ENCODE assay signal across 17 cellular contexts in genomic region chr11:121035823-121036222, GRCh38. TPM values are rescaled to one million over a fixed set of nuclear protein-coding genes. Genes with fewer than 3 reads are reported as not detected.
DNase-seq lines count a peak whose midpoint lies in the region; ATAC-seq, FAIRE-seq and TF ChIP-seq lines count a peak whose summit lies in the region.
"Had no signal": no experiment of that assay in that cellular context is flagged by ENCODE, and none has a peak within 500 bp of the region (broad histone marks: within the 10 kb centered on the region; RNA-seq: fewer than 3 reads in every experiment).

No MANE protein-coding gene starts in this region.

- no peak overlapping the region for H3K4me3 Mint-ChIP-seq in immature natural killer cell

- peak overlapping the region; percentile 62 for H3K4me2 ChIP-seq in MM.1S (ENCODE audit: low read depth, low read length)
- no peak overlapping the region for H3K4me2 ChIP-seq in K562 (ENCODE audit: insufficient read depth, low read length)

- H3F3A ChIP-seq in MM.1S (ENCODE audit: insufficient read depth, low read length) = peaks cover 5% of the 10 kb centered on the region; the same call in 1 of the 2 replicates

- POLR2A ChIA-PET in K562 (lab: Yijun Ruan, JAX) = interaction anchor here (0.7 kb wide), 1 partner anchor 425 kb away, joined by 3 read pairs; no protein-coding TSS in a partner anchor

- no peaks in the 10 kb centered on the region for H3K36me3 ChIP-seq in MM.1S (replicated peaks; ENCODE audit: insufficient read depth, low read length)
- no peaks in the 10 kb centered on the region for H3K36me3 ChIP-seq in K562 (ENCODE audit: control insufficient read depth, insufficient read depth, low read length)
- H3K36me3 ChIP-seq in heart left ventricle = no peaks in the 10 kb centered on the region
- no peaks in the 10 kb centered on the region for H3K36me3 ChIP-seq in psoas muscle (ENCODE audit: insufficient read depth in 1 of 2, low read depth in 1 of 2)
- H3K36me3 ChIP-seq: transverse colon had no signal

- TF ChIP-seq POLR2A in K562 (conservative IDR thresholded peaks at IDR 0.05) = no peak
- TF ChIP-seq POLR2A in heart left ventricle (IDR thresholded peaks at IDR 0.05) = no peak

- ATAC-seq in GM18870 (IDR thresholded peaks at IDR 0.05; ENCODE audit: unreplicated experiment) = peak; percentile 63
- no peak for ATAC-seq in K562
- no peak for ATAC-seq in heart left ventricle
- no peak for ATAC-seq in psoas muscle
- ATAC-seq: Panc1 had no signal

- no peak for TF ChIP-seq RAD21 in K562 (CRISPR knock-in tag; conservative IDR thresholded peaks at IDR 0.05 in 1 of 2, IDR thresholded peaks at IDR 0.05 in 1 of 2)

- H3K4me1 ChIP-seq in MM.1S (ENCODE audit: low read length) (peaks cover 47% of the 10 kb centered on the region), K562 (replicated peaks in 1 of 2; ENCODE audit: control insufficient read depth in 2 of 2, insufficient read depth in 2 of 2, low read length in 2 of 2) (no peaks in the 10 kb centered on the region), heart left ventricle (peaks cover 0 to 17% (median 2%) of the 10 kb centered on the region in 12 donors), psoas muscle (no peaks in the 10 kb centered on the region)

- FAIRE-seq in K562 (lab: Jason Lieb, UNC) = no peak

- in situ Hi-C loops in K562 (cut with MboI) = no loop called here

- peaks cover 0 to 4% (median 0%) of the 10 kb centered on the region in 3 donors for H3K27me3 Mint-ChIP-seq in immature natural killer cell (ENCODE audit: low read depth in 3 of 3)

- TF ChIP-seq EP300 in K562 (IDR thresholded peaks at IDR 0.05; ENCODE audit: low read length) = no peak

- 0% methylated on average over 3 of the region's 3 CpGs for WGBS in K562 (ENCODE audit: insufficient coverage, low coverage, missing lambda C conversion rate)
- WGBS in heart left ventricle, 4 donors = 85 to 89% (median 87%) methylated on average over 3 of the region's 3 CpGs
- 75 to 87% (median 78%) methylated on average over 3 of the region's 3 CpGs for WGBS in psoas muscle, 3 donors

- no peaks in the 10 kb centered on the region for H3K36me3 Mint-ChIP-seq in immature natural killer cell

- H3K27ac ChIP-seq in MM.1S (ENCODE audit: low read length) (peak overlapping the region; percentile 10; the same call in 1 of the 2 replicates), K562 (ENCODE audit: extremely low read depth, low read depth, low read length) (no peak overlapping the region), heart left ventricle (no peak overlapping the region), psoas muscle (no peak overlapping the region)
- H3K27ac ChIP-seq: transverse colon had no signal

- H3K4me3 ChIP-seq in MM.1S (ENCODE audit: low read length) (peak overlapping the region; percentile 11; the same call in 1 of the 2 replicates), K562 (no peak overlapping the region), heart left ventricle (no peak overlapping the region), psoas muscle (no peak overlapping the region)
- H3K4me3 ChIP-seq: transverse colon had no signal

- no TSS peak for BruUV-seq in K562 (replicated peaks; lab: Mats Ljungman, UMichigan)

- intact Hi-C loops in K562 (cut with micrococcal nuclease) = no loop called here
- intact Hi-C loops in heart left ventricle (cut with DNase I) = no loop called here
- intact Hi-C loops in psoas muscle (cut with DNase I) = no loop called here

- no peak overlapping the region for H3K27ac Mint-ChIP-seq in immature natural killer cell

- H3K9me3 ChIP-seq in MM.1S (replicated peaks; ENCODE audit: insufficient read depth, low read length) = no peaks in the 10 kb centered on the region
- H3K9me3 ChIP-seq in K562 (replicated peaks; ENCODE audit: control insufficient read depth, insufficient read depth, low read depth, low read length) = no peaks in the 10 kb centered on the region
- H3K9me3 ChIP-seq in heart left ventricle = no peaks in the 10 kb centered on the region
- no peaks in the 10 kb centered on the region for H3K9me3 ChIP-seq in psoas muscle
- H3K9me3 ChIP-seq: transverse colon had no signal

- H2AFZ ChIP-seq in MM.1S (ENCODE audit: low read length) (no peak overlapping the region), K562 (ENCODE audit: low read depth, low read length) (no peak overlapping the region)

- H3K79me2 ChIP-seq in MM.1S (ENCODE audit: low read length) (peaks cover 13% of the 10 kb centered on the region; the same call in 1 of the 2 replicates), K562 (ENCODE audit: control insufficient read depth, insufficient read depth, low read length) (no peaks in the 10 kb centered on the region)

- no peaks in the 10 kb centered on the region for H3K9me3 Mint-ChIP-seq in immature natural killer cell

- no peaks in the 10 kb centered on the region for H3K9me1 ChIP-seq in K562 (ENCODE audit: control insufficient read depth, insufficient read depth, low read length)

- no peaks in the 10 kb centered on the region for H3K9me2 ChIP-seq in MM.1S (replicated peaks; ENCODE audit: insufficient read depth, low read length)

- DNase-seq in AG08395 (ENCODE audit: low spot score) (peak; percentile 17), MM.1S (peak; percentile 64), K562 (ENCODE audit: extremely low read depth in 1 of 4, low spot score in 3 of 4) (no peak), heart left ventricle (no peak), LoVo (ENCODE audit: low spot score) (no peak), psoas muscle (no peak), immature natural killer cell (no peak)
- DNase-seq: activated naive CD4-positive, alpha-beta T cell; cerebellar nuclear complex; DMS 273 treated with DMSO at 0.1 percent for 48 hours; Karpas-422; kidney glomerular epithelial cell; NCI-H1694 treated with DMSO at 0.1 percent for 48 hours; NCI-H510A treated with DMSO at 0.1 percent for 48 hours; transverse colon had no signal

- CTCF ChIA-PET in K562 (lab: Yijun Ruan, JAX; ENCODE audit: low intra/inter-chr PET ratio) = interaction anchor here (0.6 kb wide), 1 partner anchor 318 kb away, joined by 4 read pairs; no protein-coding TSS in a partner anchor

- no peaks in the 10 kb centered on the region for H3K27me3 ChIP-seq in MM.1S (replicated peaks; ENCODE audit: insufficient read depth, low read length)
- H3K27me3 ChIP-seq in K562 (ENCODE audit: control insufficient read depth in 2 of 2, insufficient read depth in 2 of 2, low read length in 2 of 2) = no peaks in the 10 kb centered on the region
- H3K27me3 ChIP-seq in heart left ventricle = no peaks in the 10 kb centered on the region
- no peaks in the 10 kb centered on the region for H3K27me3 ChIP-seq in psoas muscle (ENCODE audit: insufficient read depth in 3 of 3, low read length in 2 of 3)
- H3K27me3 ChIP-seq: transverse colon had no signal

- H3K9ac ChIP-seq in MM.1S (ENCODE audit: low read length) (no peak overlapping the region), K562 (ENCODE audit: insufficient read depth in 1 of 2, low read depth in 2 of 2, low read length in 2 of 2) (no peak overlapping the region)

- TF ChIP-seq CTCF in MM.1S (IDR thresholded peaks at IDR 0.05; ENCODE audit: low read length) = no peak
- no peak for TF ChIP-seq CTCF in K562 (IDR thresholded peaks at IDR 0.05 in 2 of 3, conservative IDR thresholded peaks at IDR 0.05 in 1 of 3; ENCODE audit: insufficient read depth in 2 of 3, low read depth in 1 of 3, low read length in 3 of 3)
- TF ChIP-seq CTCF in heart left ventricle (IDR thresholded peaks at IDR 0.05) = no peak
- TF ChIP-seq CTCF in psoas muscle (IDR thresholded peaks at IDR 0.05) = no peak

- peaks cover 14 to 34% of the 10 kb centered on the region in 2 donors for H3K4me1 Mint-ChIP-seq in immature natural killer cell

- H4K20me1 ChIP-seq in MM.1S (ENCODE audit: insufficient read depth, low read length) (no peaks in the 10 kb centered on the region), K562 (replicated peaks; ENCODE audit: control insufficient read depth, insufficient read depth, low read length) (no peaks in the 10 kb centered on the region)

TF ChIP-seq in K562, 482 proteins besides CTCF, POLR2A, EP300 and RAD21 (continues in another document):
- TF ChIP-seq ZNF79 (CRISPR knock-in tag; IDR thresholded peaks at IDR 0.05; ENCODE audit: low read depth) = no peak
- TF ChIP-seq MEIS2 (IDR thresholded peaks at IDR 0.05; ENCODE audit: partially characterized antibody) = peak; percentile 24

RNA-seq across cellular contexts. Expression of gene TBCEL, which starts 11.9 kb away (rescaled TPM):
- 1.6 and 7.0 TPM in 2 replicates for total RNA-seq in K562 (2011; cell fraction: chromatin; rRNA removed; ENCODE audit: low replicate concordance)
- 0.67 and 1.8 TPM in 2 replicates for total RNA-seq in K562 (2011; cell fraction: nucleolus; rRNA removed)
- total RNA-seq in K562 (2011; cell fraction: nucleoplasm; rRNA removed) = 3.7 and 4.0 TPM in 2 replicates
- total RNA-seq in K562 (2014; rRNA removed) (1.3 and 1.4 TPM in 2 replicates), K562 (2014; rRNA removed; fragmentation: Illumina TruSeq; extraction: Trizol) (2.3 and 2.9 TPM in 2 replicates), K562 (2015; rRNA removed; fragmentation: Illumina TruSeq; extraction: Trizol) (2.1 and 2.2 TPM in 2 replicates), K562 (2021) (2.0 and 2.1 TPM in 2 replicates), heart left ventricle (10 to 100 TPM; 17.6 to 40.5 (median 26.0) TPM), psoas muscle (10 to 100 TPM in 2 of 4 donors, 1 to 10 TPM in 2; 8.0 to 19.2 (median 12.5) TPM)
- polyA plus RNA-seq in K562 (2011; rRNA removed) (0.38 and 1.3 TPM in 2 replicates), K562 (2014; fragmentation: Illumina TruSeq; extraction: Trizol) (1.4 and 1.7 TPM in 2 replicates), K562 (2014; fragmentation: Nextera tagmentation; extraction: Ambion mirVana) (under 1 TPM; 0.39 to 0.86 TPM), K562 (2014; rRNA removed) (1.6 and 2.2 TPM in 2 replicates), heart left ventricle (1 to 10 TPM; 3.0 to 9.1 TPM), psoas muscle (1 to 10 TPM; 2.9 to 7.0 (median 4.7) TPM), immature natural killer cell (1 to 10 TPM; 3.9 to 6.6 (median 5.5) TPM)
- polyA plus RNA-seq in K562 (2011; cell fraction: cytosol; rRNA removed) = 0.09 and 0.10 TPM in 2 replicates
- polyA plus RNA-seq in K562 (2011; cell fraction: nucleus; rRNA removed) = 0.73 and 0.81 TPM in 2 replicates
- 1.1 and 2.6 TPM in 2 replicates for polyA plus RNA-seq in K562 (2012)
- 0.84 and 3.9 TPM in 2 replicates for polyA minus RNA-seq in K562 (2011; rRNA and poly(A)+ RNA removed)
- 0.48 TPM in 1 of 2 replicates, not detected in the other for polyA minus RNA-seq in K562 (2011; cell fraction: cytosol; rRNA and poly(A)+ RNA removed)
- 1.6 and 2.7 TPM in 2 replicates for polyA minus RNA-seq in K562 (2011; cell fraction: nucleus; rRNA and poly(A)+ RNA removed)

Comparison
In these comparisons a context has a peak if more than half of its experiments do, and no peak if none do; other contexts are left out.
1. DNase-seq: peak in AG08395 (single experiment) and MM.1S (single experiment); none in K562 (0 of 4), heart left ventricle (0 of 5), LoVo (single experiment), psoas muscle (0 of 2) and immature natural killer cell (0 of 3).